Comparison of ENCODE assay signal across 22 cellular contexts in genomic region chr1:172561252-172561651, GRCh38.
"Had no signal": no experiment of that assay in that cellular context is flagged by ENCODE, and none has a peak within 500 bp of the region (broad histone marks: within the 10 kb centered on the region; RNA-seq: fewer than 3 reads in every experiment).

No MANE protein-coding gene starts in this region.

- H3K27me3 ChIP-seq: ascending aorta, gastrocnemius medialis, heart left ventricle, tibial nerve had no signal

- H3K4me3 ChIP-seq: ascending aorta, gastrocnemius medialis, heart left ventricle, lower lobe of right lung, prostate gland, tibial nerve had no signal

- H3K9me3 ChIP-seq: ascending aorta, gastrocnemius medialis, heart left ventricle, lower lobe of right lung, prostate gland, tibial nerve had no signal

- H3K4me1 ChIP-seq: ascending aorta, gastrocnemius medialis, heart left ventricle, lower lobe of right lung, prostate gland, tibial nerve had no signal

- H3K27ac ChIP-seq: ascending aorta, gastrocnemius medialis, heart left ventricle, lower lobe of right lung, prostate gland, tibial nerve had no signal

- DNase-seq: activated CD4-positive, alpha-beta T cell treated with anti-CD3 and anti-CD28 coated beads, Interleukin-2, amount 50 U/mL, for 1 hour; activated naive CD4-positive, alpha-beta T cell treated with Interleukin-2 at 50 U/mL for 16 hours; activated naive CD8-positive, alpha-beta T cell treated with anti-CD3 and anti-CD28 coated beads, Interleukin-2, amount 50 U/mL, for 24 hours; dermis blood vessel endothelial cell; endodermal cell; erythroblast; gastrocnemius medialis; heart left ventricle; left cardiac atrium; lower lobe of right lung; nephron progenitor cell; occipital lobe; right cardiac atrium; small intestine; stimulated activated CD4-positive, alpha-beta T cell treated with anti-CD3 and anti-CD28 coated beads, Interleukin-4, amount 100 ng/mL, for 4 hours; stimulated activated CD8-positive, alpha-beta memory T cell treated with anti-CD3 and anti-CD28 coated beads, Interleukin-4, amount 100 ng/mL, for 48 hours; stimulated activated naive CD4-positive, alpha-beta T cell treated with Interleukin-2 at 50 U/mL for 16 hours; substantia nigra; T-helper 9 cell had no signal

- ATAC-seq: activated naive CD8-positive, alpha-beta T cell treated with anti-CD3 and anti-CD28 coated beads, Interleukin-2, amount 50 U/mL, for 24 hours; gastrocnemius medialis; heart left ventricle; left cardiac atrium; lower lobe of right lung; right cardiac atrium had no signal

- H3K36me3 ChIP-seq: prostate gland had no signal
